In genomic region chr14:105525861-105526780, GRCh38 we compare ENCODE assay signal across 8 cellular contexts. TPM values are rescaled to one million over a fixed set of nuclear protein-coding genes. Genes with fewer than 3 reads are reported as not detected.
DNase-seq lines count a peak whose midpoint lies in the region; ATAC-seq and TF ChIP-seq lines count a peak whose summit lies in the region.

TSS of gene TMEM121 (plus strand) at chr14:105526583. CDS start at chr14:105528835, 2,252 bp downstream.

- no peak for TF ChIP-seq POLR2A in right lobe of liver (IDR thresholded peaks at IDR 0.05)

- TF ChIP-seq CTCF in chondrocyte (IDR thresholded peaks at IDR 0.05) (peak; percentile 12), right lobe of liver (IDR thresholded peaks at IDR 0.05) (no peak)

- 2 to 4% methylated on average over 14 to 29 of the region's 89 CpGs for WGBS in GM23248 (ENCODE audit: low coverage in 1 of 2, low lambda C conversion rate in 2 of 2, missing lambda C conversion rate in 2 of 2), 2 experiments
- 2% methylated on average over 10 of the region's 89 CpGs for WGBS in right lobe of liver (ENCODE audit: insufficient coverage, low coverage, low lambda C conversion rate, missing lambda C conversion rate)

- H3K9me3 Mint-ChIP-seq in chondrocyte (ENCODE audit: low read depth), result no peaks in the 10 kb centered on the region

- peak; percentile 57 for DNase-seq in GM23248
- DNase-seq in SJCRH30, result peak in 1 of 2 experiments; percentile 48
- peak; percentile 88 for DNase-seq in chondrocyte (ENCODE audit: low spot score)
- no peak for DNase-seq in right lobe of liver
- peak; percentile 18 for DNase-seq in stimulated activated naive CD4-positive, alpha-beta T cell treated with Interleukin-2 at 50 U/mL for 16 hours (lab: John Stamatoyannopoulos, UW)

- H3K27ac Mint-ChIP-seq in chondrocyte (ENCODE audit: unreplicated experiment), result peak within 1 kb of the TSS; percentile 17

- peaks cover 14% of the 10 kb centered on the region for H3F3A ChIP-seq in GM23248 (ENCODE audit: insufficient read depth)

- intact Hi-C loops in right lobe of liver (cut with DNase I), result loop anchor here in 1 of 2 donors (10.0 kb wide), 1 partner anchor 151 kb away; no protein-coding TSS in a partner anchor

- H4K20me1 ChIP-seq in GM23248 (ENCODE audit: insufficient read depth), result no peaks in the 10 kb centered on the region

- in situ Hi-C loops in GM23248 (cut with MboI), result no loop called here

- H3K36me3 ChIP-seq in GM23248 (ENCODE audit: low read depth) (no peaks in the 10 kb centered on the region), SJCRH30 (no peaks in the 10 kb centered on the region), right lobe of liver (no peaks in the 10 kb centered on the region)

- H3K27me3 ChIP-seq in GM23248 (replicated peaks; ENCODE audit: insufficient read depth), result no peaks in the 10 kb centered on the region; the same call in none of the 2 replicates
- peaks cover 21% of the 10 kb centered on the region for H3K27me3 ChIP-seq in SJCRH30
- no peaks in the 10 kb centered on the region for H3K27me3 ChIP-seq in right lobe of liver

- H3K36me3 Mint-ChIP-seq in chondrocyte (ENCODE audit: low read depth), result no peaks in the 10 kb centered on the region

- no peaks in the 10 kb centered on the region for H3K79me2 ChIP-seq in GM23248 (ENCODE audit: insufficient read depth)

- H3K27me3 Mint-ChIP-seq in chondrocyte (ENCODE audit: low read depth), result no peaks in the 10 kb centered on the region

- no peaks in the 10 kb centered on the region for H3K9me2 ChIP-seq in GM23248 (ENCODE audit: insufficient read depth)

- H3K4me1 ChIP-seq in GM23248 (ENCODE audit: insufficient read depth) (no peaks in the 10 kb centered on the region), SJCRH30 (peaks cover 5% of the 10 kb centered on the region; the same call in 1 of the 2 replicates), right lobe of liver (peaks cover 0 to 17% (median 0%) of the 10 kb centered on the region in 4 donors)

- H2AFZ ChIP-seq in GM23248, result peak within 1 kb of the TSS; percentile 76

- ATAC-seq in right lobe of liver (peak in 3 of 4 donors; percentile 3 to 14 (median 7)), HG03039 (IDR thresholded peaks at IDR 0.05; ENCODE audit: unreplicated experiment) (no peak), GM18502 (IDR thresholded peaks at IDR 0.05; ENCODE audit: poor library complexity, unreplicated experiment) (no peak), GM19035 (IDR thresholded peaks at IDR 0.05; ENCODE audit: unreplicated experiment) (no peak)

- peak within 1 kb of the TSS; percentile 48 for H3K9ac ChIP-seq in GM23248

- peak within 1 kb of the TSS; percentile 72 for H3K4me3 Mint-ChIP-seq in chondrocyte (ENCODE audit: unreplicated experiment)

- H3K9me3 ChIP-seq in GM23248 (ENCODE audit: low read depth) (no peaks in the 10 kb centered on the region), SJCRH30 (replicated peaks) (no peaks in the 10 kb centered on the region), right lobe of liver (no peaks in the 10 kb centered on the region)

- H3K4me2 ChIP-seq in GM23248 (ENCODE audit: unreplicated experiment), result peak within 1 kb of the TSS; percentile 72

- H3K4me3 ChIP-seq in GM23248 (peak within 1 kb of the TSS; percentile 75), SJCRH30 (peak within 1 kb of the TSS; percentile 86), right lobe of liver (peak within 1 kb of the TSS; percentile 39 to 41 (median 40))

- H3K4me1 Mint-ChIP-seq in chondrocyte (ENCODE audit: low read depth), result peaks cover 5% of the 10 kb centered on the region

- H3K27ac ChIP-seq in GM23248, result no peak within 1 kb of the TSS
- H3K27ac ChIP-seq in SJCRH30, result no peak within 1 kb of the TSS
- H3K27ac ChIP-seq in right lobe of liver, result no peak within 1 kb of the TSS

RNA-seq across cellular contexts. Expression of gene TMEM121, which starts in this region (rescaled TPM):
- 11.1 and 20.5 TPM in 2 replicates for total RNA-seq in GM23248 (2014; rRNA removed; shearing (Covaris generic))
- 4.1 and 5.8 TPM in 2 replicates for polyA plus RNA-seq in GM23248 (2016; fragmentation: Nextera tagmentation; extraction: Ambion mirVana)
- 4.4 and 4.8 TPM in 2 replicates for total RNA-seq in SJCRH30 (2014; rRNA removed; shearing (Covaris generic))
- total RNA-seq in chondrocyte (4.4 to 8.9 TPM (median 6.0 TPM) in 3 replicates), right lobe of liver (1 to 10 TPM in 5 of 6 experiments, under 1 TPM in 1; 0.74 to 3.2 (median 2.2) TPM)

Comparison
In these comparisons a context has a peak if more than half of its experiments do, and no peak if none do; other contexts are left out.
1. DNase-seq: peak in GM23248 (single experiment), chondrocyte (single experiment) and stimulated activated naive CD4-positive, alpha-beta T cell treated with Interleukin-2 at 50 U/mL for 16 hours (single experiment); none in right lobe of liver (0 of 3).
2. ATAC-seq: peak in right lobe of liver (3 of 4); none in HG03039 (single experiment), GM18502 (single experiment) and GM19035 (single experiment).
3. Peak in every context shown above with its lines, with median percentiles within 50 percentile points of each other: H3K4me3 ChIP-seq.